10 cellular contexts compared by ENCODE assay signal in genomic region chr1:205719762-205720161, GRCh38.
"Had no signal": no experiment of that assay in that cellular context is flagged by ENCODE, and none has a peak within 500 bp of the region (broad histone marks: within the 10 kb centered on the region; RNA-seq: fewer than 3 reads in every experiment).

No MANE protein-coding gene starts in this region.

- H3K4me3 Mint-ChIP-seq: naive thymus-derived CD8-positive, alpha-beta T cell had no signal

- H3K9me3 Mint-ChIP-seq: naive thymus-derived CD8-positive, alpha-beta T cell had no signal

- H3K27me3 Mint-ChIP-seq: naive thymus-derived CD8-positive, alpha-beta T cell; progenitor cell of endocrine pancreas had no signal

- ATAC-seq: foreskin keratinocyte; mucosa of descending colon; naive thymus-derived CD8-positive, alpha-beta T cell; right cardiac atrium had no signal

- H3K27ac Mint-ChIP-seq: progenitor cell of endocrine pancreas had no signal

- DNase-seq: foreskin keratinocyte; mucosa of descending colon; naive thymus-derived CD8-positive, alpha-beta T cell; nucleus accumbens; right cardiac atrium; small intestine; substantia nigra; trophoblast cell; WERI-Rb-1 had no signal
